In genomic region chr15:45728641-45729040, GRCh38 we compare ENCODE assay signal across 18 cellular contexts.
DNase-seq lines count a peak whose midpoint lies in the region; ATAC-seq, FAIRE-seq and TF ChIP-seq lines count a peak whose summit lies in the region.
"Had no signal": no experiment of that assay in that cellular context is flagged by ENCODE, and none has a peak within 500 bp of the region (broad histone marks: within the 10 kb centered on the region; RNA-seq: fewer than 3 reads in every experiment).

No MANE protein-coding gene starts in this region.

- H3K4me3 ChIP-seq in breast epithelium (no peak overlapping the region), keratinocyte (ENCODE audit: control insufficient read depth in 2 of 3, extremely low read depth in 1 of 3, insufficient read depth in 2 of 3, low read depth in 1 of 3, low read length in 3 of 3) (no peak overlapping the region)
- H3K4me3 ChIP-seq: BLaER1, GM23248, HAP-1 had no signal

- POLR2A ChIA-PET in MCF 10A (lab: Yijun Ruan, JAX) (interaction anchor here (1.1 kb wide), 1 partner anchor 18 kb away, joined by 4 read pairs; no protein-coding TSS in a partner anchor), WTC11 (lab: Charles Lee) (no interaction called here)

- peak overlapping the region; percentile 39 for H3K4me2 ChIP-seq in keratinocyte (ENCODE audit: control insufficient read depth, extremely low read depth, insufficient read depth, low read depth, low read length)
- H3K4me2 ChIP-seq: BLaER1 had no signal

- TF ChIP-seq CTCF in MCF 10A (IDR thresholded peaks at IDR 0.05; ENCODE audit: unreplicated experiment): no peak
- no peak for TF ChIP-seq CTCF in breast epithelium (IDR thresholded peaks at IDR 0.05)
- TF ChIP-seq CTCF in WTC11 (IDR thresholded peaks at IDR 0.05): no peak
- TF ChIP-seq CTCF in keratinocyte (optimal IDR thresholded peaks at IDR 0.05 in 1 of 3, IDR thresholded peaks at IDR 0.05 in 1 of 3, conservative IDR thresholded peaks at IDR 0.05 in 1 of 3; ENCODE audit: extremely low read depth in 1 of 3, insufficient read depth in 2 of 3, low read length in 3 of 3): no peak

- no peak overlapping the region for H3K27ac Mint-ChIP-seq in MCF 10A (ENCODE audit: low read depth, unreplicated experiment)
- no peak overlapping the region for H3K27ac Mint-ChIP-seq in WTC11
- H3K27ac Mint-ChIP-seq: CD14-positive monocyte; CD4-positive, alpha-beta memory T cell had no signal

- H3K9me3 ChIP-seq in breast epithelium: no peaks in the 10 kb centered on the region
- H3K9me3 ChIP-seq in keratinocyte (ENCODE audit: control insufficient read depth, low read depth, low read length): no peaks in the 10 kb centered on the region
- H3K9me3 ChIP-seq: BLaER1, HAP-1 had no signal

- intact Hi-C loops in MCF 10A (cut with micrococcal nuclease) (no loop called here), breast epithelium (cut with DNase I; ENCODE audit: low total_unique reads) (no loop called here)

- H3K4me1 Mint-ChIP-seq in MCF 10A (ENCODE audit: insufficient read depth, unreplicated experiment) (peaks cover 15% of the 10 kb centered on the region), WTC11 (peaks cover 17% of the 10 kb centered on the region)
- H3K4me1 Mint-ChIP-seq: CD14-positive monocyte; CD4-positive, alpha-beta memory T cell had no signal

- H3K4me3 Mint-ChIP-seq in MCF 10A (ENCODE audit: unreplicated experiment) (peak overlapping the region; percentile 37), WTC11 (no peak overlapping the region)
- H3K4me3 Mint-ChIP-seq: CD14-positive monocyte; CD4-positive, alpha-beta memory T cell had no signal

- no peaks in the 10 kb centered on the region for H3K27me3 ChIP-seq in breast epithelium
- no peaks in the 10 kb centered on the region for H3K27me3 ChIP-seq in keratinocyte (ENCODE audit: control insufficient read depth, extremely low read depth, insufficient read depth, low read length)
- H3K27me3 ChIP-seq: BLaER1 had no signal

- H3K9me1 ChIP-seq in keratinocyte (ENCODE audit: control insufficient read depth, extremely low read depth, insufficient read depth, low read length): no peaks in the 10 kb centered on the region

- DNase-seq in MCF 10A (ENCODE audit: unreplicated experiment) (no peak), breast epithelium (ENCODE audit: low spot score in 2 of 2) (no peak), WTC11 (ENCODE audit: low spot score) (no peak), keratinocyte (ENCODE audit: low read depth, low spot score) (no peak), NOMO-1 treated with DMSO at 0.1 percent for 48 hours (lab: John Stamatoyannopoulos, UW; ENCODE audit: unreplicated experiment) (no peak), SW480 (ENCODE audit: low spot score) (no peak), left lobe of liver (ENCODE audit: low spot score) (no peak)
- DNase-seq: CD4-positive, alpha-beta memory T cell; DMS153; DMS79; GM23248 had no signal

- no TSS peak for BruUV-seq in MCF 10A (replicated peaks; lab: Mats Ljungman, UMichigan)

- no peak for TF ChIP-seq POLR2A in breast epithelium (IDR thresholded peaks at IDR 0.05)

- CTCF ChIA-PET in MCF 10A (lab: Yijun Ruan, JAX) (interaction anchor here (0.5 to 1.0 kb wide), 3 partner anchors 9 to 60 kb away, joined by 3 to 4 read pairs (median 3); no protein-coding TSS in a partner anchor), WTC11 (lab: Charles Lee) (no interaction called here)

- H3K27me3 Mint-ChIP-seq in MCF 10A (ENCODE audit: insufficient read depth, unreplicated experiment) (no peaks in the 10 kb centered on the region), WTC11 (ENCODE audit: low read depth) (no peaks in the 10 kb centered on the region)

- dilution Hi-C loops in keratinocyte (cut with MboI; ENCODE audit: extremely low pct_ligation_motif_present, low sequenced_read_pairs): no loop called here

- H4K20me1 ChIP-seq in keratinocyte (ENCODE audit: control insufficient read depth, extremely low read depth, insufficient read depth, low read length): no peaks in the 10 kb centered on the region
- H4K20me1 ChIP-seq: BLaER1 had no signal

- H3K9ac ChIP-seq in keratinocyte (ENCODE audit: control insufficient read depth, extremely low read depth, insufficient read depth, low read length): no peak overlapping the region
- H3K9ac ChIP-seq: BLaER1, GM23248 had no signal

- no peak overlapping the region for H3K27ac ChIP-seq in breast epithelium
- no peak overlapping the region for H3K27ac ChIP-seq in keratinocyte (ENCODE audit: control insufficient read depth, insufficient read depth, low read length)
- H3K27ac ChIP-seq: BLaER1, GM23248, HL-60 had no signal

- no peak overlapping the region for H2AFZ ChIP-seq in keratinocyte (ENCODE audit: control insufficient read depth, low read length)
- H2AFZ ChIP-seq: GM23248 had no signal

- H3K36me3 Mint-ChIP-seq in MCF 10A (ENCODE audit: insufficient read depth, unreplicated experiment): no peaks in the 10 kb centered on the region
- no peaks in the 10 kb centered on the region for H3K36me3 Mint-ChIP-seq in WTC11
- H3K36me3 Mint-ChIP-seq: CD14-positive monocyte; CD4-positive, alpha-beta memory T cell had no signal

- ATAC-seq in WTC11 (peak; percentile 71), HG03045 (IDR thresholded peaks at IDR 0.05; ENCODE audit: unreplicated experiment) (no peak), left lobe of liver (no peak)

- no peaks in the 10 kb centered on the region for H3K79me2 ChIP-seq in keratinocyte (ENCODE audit: control insufficient read depth, insufficient read depth, low read length)

- no peak for FAIRE-seq in keratinocyte (lab: Jason Lieb, UNC)
- FAIRE-seq: G401.6, GM12891 had no signal

- H3K4me1 ChIP-seq in breast epithelium (no peaks in the 10 kb centered on the region), keratinocyte (ENCODE audit: control insufficient read depth, extremely low read depth, insufficient read depth, low read length) (peaks cover 13% of the 10 kb centered on the region)
- H3K4me1 ChIP-seq: HAP-1 had no signal

- H3K9me3 Mint-ChIP-seq in MCF 10A (ENCODE audit: unreplicated experiment) (no peaks in the 10 kb centered on the region), WTC11 (no peaks in the 10 kb centered on the region)
- H3K9me3 Mint-ChIP-seq: CD4-positive, alpha-beta memory T cell had no signal

- H3K36me3 ChIP-seq in breast epithelium: no peaks in the 10 kb centered on the region
- H3K36me3 ChIP-seq in keratinocyte (ENCODE audit: control insufficient read depth in 2 of 2, extremely low read depth in 1 of 2, insufficient read depth in 2 of 2, low read length in 2 of 2): no peaks in the 10 kb centered on the region
- H3K36me3 ChIP-seq: BLaER1, HAP-1 had no signal

TF ChIP-seq in WTC11, 78 proteins besides CTCF, POLR2A, EP300 and RAD21:
- TF ChIP-seq NR2C2 (CRISPR knock-in tag; IDR thresholded peaks at IDR 0.05) (no peak), PREB (CRISPR knock-in tag; IDR thresholded peaks at IDR 0.05; ENCODE audit: borderline replicate concordance) (no peak), ZNF232 (CRISPR knock-in tag; IDR thresholded peaks at IDR 0.05) (no peak), PRDM15 (CRISPR knock-in tag; IDR thresholded peaks at IDR 0.05) (no peak), CBFB (CRISPR knock-in tag; IDR thresholded peaks at IDR 0.05; ENCODE audit: low read depth) (no peak), E2F1 (CRISPR knock-in tag; IDR thresholded peaks at IDR 0.05) (no peak)
